In the genomic region with DNA sequence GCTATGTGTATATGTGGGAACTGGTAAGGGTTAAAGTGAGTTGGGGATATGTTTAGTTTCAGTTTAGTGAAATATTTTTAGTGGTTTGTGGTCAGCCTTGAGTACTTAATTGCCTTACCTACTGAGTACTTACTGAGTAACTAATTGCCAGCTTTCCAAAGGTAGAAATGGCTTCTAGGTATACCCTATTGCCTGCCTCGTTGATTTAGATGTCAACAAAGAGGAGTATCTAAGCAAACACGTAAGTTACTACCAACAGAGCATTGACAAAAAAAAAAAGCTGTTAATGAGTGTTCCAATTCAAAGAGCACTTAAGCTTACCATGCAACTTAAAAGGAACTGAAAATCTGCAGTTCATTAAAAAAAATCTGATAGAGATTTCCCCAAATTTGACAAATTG, we compare ENCODE assay signal across 1 cellular context.
TF ChIP-seq lines count a peak whose summit lies in the region.

No MANE protein-coding gene starts in this region.

TF ChIP-seq in GM12878, 131 proteins besides CTCF, POLR2A, EP300 and RAD21 (continued from another document and continues in another):
- TF ChIP-seq, protein P1, sequence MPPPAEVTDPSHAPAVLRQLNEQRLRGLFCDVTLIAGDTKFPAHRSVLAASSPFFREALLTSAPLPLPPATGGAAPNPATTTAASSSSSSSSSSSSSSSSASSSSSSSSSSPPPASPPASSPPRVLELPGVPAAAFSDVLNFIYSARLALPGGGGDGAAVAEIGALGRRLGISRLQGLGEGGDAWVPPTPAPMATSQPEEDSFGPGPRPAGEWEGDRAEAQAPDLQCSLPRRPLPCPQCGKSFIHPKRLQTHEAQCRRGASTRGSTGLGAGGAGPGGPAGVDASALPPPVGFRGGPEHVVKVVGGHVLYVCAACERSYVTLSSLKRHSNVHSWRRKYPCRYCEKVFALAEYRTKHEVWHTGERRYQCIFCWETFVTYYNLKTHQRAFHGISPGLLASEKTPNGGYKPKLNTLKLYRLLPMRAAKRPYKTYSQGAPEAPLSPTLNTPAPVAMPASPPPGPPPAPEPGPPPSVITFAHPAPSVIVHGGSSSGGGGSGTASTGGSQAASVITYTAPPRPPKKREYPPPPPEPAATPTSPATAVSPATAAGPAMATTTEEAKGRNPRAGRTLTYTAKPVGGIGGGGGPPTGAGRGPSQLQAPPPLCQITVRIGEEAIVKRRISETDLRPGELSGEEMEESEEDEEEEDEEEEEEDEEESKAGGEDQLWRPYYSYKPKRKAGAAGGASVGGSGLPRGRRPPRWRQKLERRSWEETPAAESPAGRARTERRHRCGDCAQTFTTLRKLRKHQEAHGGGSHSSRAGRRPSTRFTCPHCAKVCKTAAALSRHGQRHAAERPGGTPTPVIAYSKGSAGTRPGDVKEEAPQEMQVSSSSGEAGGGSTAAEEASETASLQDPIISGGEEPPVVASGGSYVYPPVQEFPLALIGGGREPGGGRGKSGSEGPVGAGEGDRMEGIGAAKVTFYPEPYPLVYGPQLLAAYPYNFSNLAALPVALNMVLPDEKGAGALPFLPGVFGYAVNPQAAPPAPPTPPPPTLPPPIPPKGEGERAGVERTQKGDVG (CRISPR knock-in tag; IDR thresholded peaks at IDR 0.05) = no peak
- TF ChIP-seq MTA2 (IDR thresholded peaks at IDR 0.05; ENCODE audit: low read depth) = peak; percentile 100
- no peak; the same call in 1 of the 2 replicates for TF ChIP-seq RB1 (IDR thresholded peaks at IDR 0.05; ENCODE audit: borderline replicate concordance)
- TF ChIP-seq, protein P2, sequence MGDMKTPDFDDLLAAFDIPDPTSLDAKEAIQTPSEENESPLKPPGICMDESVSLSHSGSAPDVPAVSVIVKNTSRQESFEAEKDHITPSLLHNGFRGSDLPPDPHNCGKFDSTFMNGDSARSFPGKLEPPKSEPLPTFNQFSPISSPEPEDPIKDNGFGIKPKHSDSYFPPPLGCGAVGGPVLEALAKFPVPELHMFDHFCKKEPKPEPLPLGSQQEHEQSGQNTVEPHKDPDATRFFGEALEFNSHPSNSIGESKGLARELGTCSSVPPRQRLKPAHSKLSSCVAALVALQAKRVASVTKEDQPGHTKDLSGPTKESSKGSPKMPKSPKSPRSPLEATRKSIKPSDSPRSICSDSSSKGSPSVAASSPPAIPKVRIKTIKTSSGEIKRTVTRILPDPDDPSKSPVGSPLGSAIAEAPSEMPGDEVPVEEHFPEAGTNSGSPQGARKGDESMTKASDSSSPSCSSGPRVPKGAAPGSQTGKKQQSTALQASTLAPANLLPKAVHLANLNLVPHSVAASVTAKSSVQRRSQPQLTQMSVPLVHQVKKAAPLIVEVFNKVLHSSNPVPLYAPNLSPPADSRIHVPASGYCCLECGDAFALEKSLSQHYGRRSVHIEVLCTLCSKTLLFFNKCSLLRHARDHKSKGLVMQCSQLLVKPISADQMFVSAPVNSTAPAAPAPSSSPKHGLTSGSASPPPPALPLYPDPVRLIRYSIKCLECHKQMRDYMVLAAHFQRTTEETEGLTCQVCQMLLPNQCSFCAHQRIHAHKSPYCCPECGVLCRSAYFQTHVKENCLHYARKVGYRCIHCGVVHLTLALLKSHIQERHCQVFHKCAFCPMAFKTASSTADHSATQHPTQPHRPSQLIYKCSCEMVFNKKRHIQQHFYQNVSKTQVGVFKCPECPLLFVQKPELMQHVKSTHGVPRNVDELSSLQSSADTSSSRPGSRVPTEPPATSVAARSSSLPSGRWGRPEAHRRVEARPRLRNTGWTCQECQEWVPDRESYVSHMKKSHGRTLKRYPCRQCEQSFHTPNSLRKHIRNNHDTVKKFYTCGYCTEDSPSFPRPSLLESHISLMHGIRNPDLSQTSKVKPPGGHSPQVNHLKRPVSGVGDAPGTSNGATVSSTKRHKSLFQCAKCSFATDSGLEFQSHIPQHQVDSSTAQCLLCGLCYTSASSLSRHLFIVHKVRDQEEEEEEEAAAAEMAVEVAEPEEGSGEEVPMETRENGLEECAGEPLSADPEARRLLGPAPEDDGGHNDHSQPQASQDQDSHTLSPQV (IDR thresholded peaks at IDR 0.05) = no peak
- TF ChIP-seq RAD51 (IDR thresholded peaks at IDR 0.05) = 0 out of 2 replicates have a peak, but pooled peaks have one; percentile 40
- TF ChIP-seq, protein P3, sequence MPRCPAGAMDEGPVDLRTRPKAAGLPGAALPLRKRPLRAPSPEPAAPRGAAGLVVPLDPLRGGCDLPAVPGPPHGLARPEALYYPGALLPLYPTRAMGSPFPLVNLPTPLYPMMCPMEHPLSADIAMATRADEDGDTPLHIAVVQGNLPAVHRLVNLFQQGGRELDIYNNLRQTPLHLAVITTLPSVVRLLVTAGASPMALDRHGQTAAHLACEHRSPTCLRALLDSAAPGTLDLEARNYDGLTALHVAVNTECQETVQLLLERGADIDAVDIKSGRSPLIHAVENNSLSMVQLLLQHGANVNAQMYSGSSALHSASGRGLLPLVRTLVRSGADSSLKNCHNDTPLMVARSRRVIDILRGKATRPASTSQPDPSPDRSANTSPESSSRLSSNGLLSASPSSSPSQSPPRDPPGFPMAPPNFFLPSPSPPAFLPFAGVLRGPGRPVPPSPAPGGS (IDR thresholded peaks at IDR 0.05; ENCODE audit: borderline replicate concordance, insufficient read depth, low read depth, low read length, poor library complexity, severe bottlenecking) = no peak
- TF ChIP-seq ZNF217 (IDR thresholded peaks at IDR 0.05) = peak; percentile 98
- peak; percentile 83 for TF ChIP-seq MEF2B (IDR thresholded peaks at IDR 0.05; ENCODE audit: partially characterized antibody, poor library complexity, severe bottlenecking)
- peak; percentile 96 to 97 for TF ChIP-seq IKZF2 (IDR thresholded peaks at IDR 0.05)
- TF ChIP-seq RCOR1 (conservative IDR thresholded peaks at IDR 0.05; ENCODE audit: low read depth, low read length) = 0 out of 2 replicates have a peak, but pooled peaks have one; percentile 88
- peak; percentile 40; the same call in 1 of the 2 replicates for TF ChIP-seq MXI1 (IDR thresholded peaks at IDR 0.05; ENCODE audit: low read depth, low read length)
- TF ChIP-seq ATF7 (IDR thresholded peaks at IDR 0.05; ENCODE audit: low read depth) = peak; percentile 88
- peak; percentile 97 for TF ChIP-seq ZNF384 (IDR thresholded peaks at IDR 0.05; ENCODE audit: borderline replicate concordance, low read depth, low read length)
- no peak for TF ChIP-seq SRF (IDR thresholded peaks at IDR 0.05; ENCODE audit: low read depth in 2 of 2, low read length in 2 of 2)
- TF ChIP-seq, protein P4, sequence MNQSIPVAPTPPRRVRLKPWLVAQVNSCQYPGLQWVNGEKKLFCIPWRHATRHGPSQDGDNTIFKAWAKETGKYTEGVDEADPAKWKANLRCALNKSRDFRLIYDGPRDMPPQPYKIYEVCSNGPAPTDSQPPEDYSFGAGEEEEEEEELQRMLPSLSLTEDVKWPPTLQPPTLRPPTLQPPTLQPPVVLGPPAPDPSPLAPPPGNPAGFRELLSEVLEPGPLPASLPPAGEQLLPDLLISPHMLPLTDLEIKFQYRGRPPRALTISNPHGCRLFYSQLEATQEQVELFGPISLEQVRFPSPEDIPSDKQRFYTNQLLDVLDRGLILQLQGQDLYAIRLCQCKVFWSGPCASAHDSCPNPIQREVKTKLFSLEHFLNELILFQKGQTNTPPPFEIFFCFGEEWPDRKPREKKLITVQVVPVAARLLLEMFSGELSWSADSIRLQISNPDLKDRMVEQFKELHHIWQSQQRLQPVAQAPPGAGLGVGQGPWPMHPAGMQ (IDR thresholded peaks at IDR 0.05; ENCODE audit: borderline replicate concordance) = no peak
- TF ChIP-seq NFXL1 (IDR thresholded peaks at IDR 0.05; ENCODE audit: borderline replicate concordance) = no peak
- TF ChIP-seq, protein P5, sequence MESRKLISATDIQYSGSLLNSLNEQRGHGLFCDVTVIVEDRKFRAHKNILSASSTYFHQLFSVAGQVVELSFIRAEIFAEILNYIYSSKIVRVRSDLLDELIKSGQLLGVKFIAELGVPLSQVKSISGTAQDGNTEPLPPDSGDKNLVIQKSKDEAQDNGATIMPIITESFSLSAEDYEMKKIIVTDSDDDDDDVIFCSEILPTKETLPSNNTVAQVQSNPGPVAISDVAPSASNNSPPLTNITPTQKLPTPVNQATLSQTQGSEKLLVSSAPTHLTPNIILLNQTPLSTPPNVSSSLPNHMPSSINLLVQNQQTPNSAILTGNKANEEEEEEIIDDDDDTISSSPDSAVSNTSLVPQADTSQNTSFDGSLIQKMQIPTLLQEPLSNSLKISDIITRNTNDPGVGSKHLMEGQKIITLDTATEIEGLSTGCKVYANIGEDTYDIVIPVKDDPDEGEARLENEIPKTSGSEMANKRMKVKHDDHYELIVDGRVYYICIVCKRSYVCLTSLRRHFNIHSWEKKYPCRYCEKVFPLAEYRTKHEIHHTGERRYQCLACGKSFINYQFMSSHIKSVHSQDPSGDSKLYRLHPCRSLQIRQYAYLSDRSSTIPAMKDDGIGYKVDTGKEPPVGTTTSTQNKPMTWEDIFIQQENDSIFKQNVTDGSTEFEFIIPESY (IDR thresholded peaks at IDR 0.05) = peak; percentile 45; the same call in 1 of the 2 replicates
- TF ChIP-seq STAT3 (IDR thresholded peaks at IDR 0.05; ENCODE audit: low read depth, low read length) = peak; percentile 100
- TF ChIP-seq, protein P6, sequence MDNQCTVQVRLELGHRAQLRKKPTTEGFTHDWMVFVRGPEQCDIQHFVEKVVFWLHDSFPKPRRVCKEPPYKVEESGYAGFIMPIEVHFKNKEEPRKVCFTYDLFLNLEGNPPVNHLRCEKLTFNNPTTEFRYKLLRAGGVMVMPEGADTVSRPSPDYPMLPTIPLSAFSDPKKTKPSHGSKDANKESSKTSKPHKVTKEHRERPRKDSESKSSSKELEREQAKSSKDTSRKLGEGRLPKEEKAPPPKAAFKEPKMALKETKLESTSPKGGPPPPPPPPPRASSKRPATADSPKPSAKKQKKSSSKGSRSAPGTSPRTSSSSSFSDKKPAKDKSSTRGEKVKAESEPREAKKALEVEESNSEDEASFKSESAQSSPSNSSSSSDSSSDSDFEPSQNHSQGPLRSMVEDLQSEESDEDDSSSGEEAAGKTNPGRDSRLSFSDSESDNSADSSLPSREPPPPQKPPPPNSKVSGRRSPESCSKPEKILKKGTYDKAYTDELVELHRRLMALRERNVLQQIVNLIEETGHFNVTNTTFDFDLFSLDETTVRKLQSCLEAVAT (IDR thresholded peaks at IDR 0.05) = peak; percentile 98
- TF ChIP-seq, protein P7, sequence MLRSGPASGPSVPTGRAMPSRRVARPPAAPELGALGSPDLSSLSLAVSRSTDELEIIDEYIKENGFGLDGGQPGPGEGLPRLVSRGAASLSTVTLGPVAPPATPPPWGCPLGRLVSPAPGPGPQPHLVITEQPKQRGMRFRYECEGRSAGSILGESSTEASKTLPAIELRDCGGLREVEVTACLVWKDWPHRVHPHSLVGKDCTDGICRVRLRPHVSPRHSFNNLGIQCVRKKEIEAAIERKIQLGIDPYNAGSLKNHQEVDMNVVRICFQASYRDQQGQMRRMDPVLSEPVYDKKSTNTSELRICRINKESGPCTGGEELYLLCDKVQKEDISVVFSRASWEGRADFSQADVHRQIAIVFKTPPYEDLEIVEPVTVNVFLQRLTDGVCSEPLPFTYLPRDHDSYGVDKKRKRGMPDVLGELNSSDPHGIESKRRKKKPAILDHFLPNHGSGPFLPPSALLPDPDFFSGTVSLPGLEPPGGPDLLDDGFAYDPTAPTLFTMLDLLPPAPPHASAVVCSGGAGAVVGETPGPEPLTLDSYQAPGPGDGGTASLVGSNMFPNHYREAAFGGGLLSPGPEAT (IDR thresholded peaks at IDR 0.05; ENCODE audit: low read depth) = peak; percentile 97
- no peak for TF ChIP-seq EGR1 (IDR thresholded peaks at IDR 0.05; ENCODE audit: borderline replicate concordance in 1 of 2, low read depth in 2 of 2, low read length in 2 of 2)
- TF ChIP-seq CREM (IDR thresholded peaks at IDR 0.05; ENCODE audit: low read depth) = no peak
- TF ChIP-seq GABPA (IDR thresholded peaks at IDR 0.05; ENCODE audit: low read depth) = no peak
- TF ChIP-seq TARDBP (IDR thresholded peaks at IDR 0.05; ENCODE audit: borderline replicate concordance) = no peak
- TF ChIP-seq IRF4 (IDR thresholded peaks at IDR 0.05; ENCODE audit: low read depth, low read length) = 0 out of 2 replicates have a peak, but pooled peaks have one; percentile 38
- TF ChIP-seq SMAD1 (IDR thresholded peaks at IDR 0.05; ENCODE audit: low read depth, partially characterized antibody) = peak; percentile 95
- peak; percentile 52; the same call in 1 of the 2 replicates for TF ChIP-seq NR2F1 (conservative IDR thresholded peaks at IDR 0.05)
- TF ChIP-seq ZNF207 (IDR thresholded peaks at IDR 0.05; ENCODE audit: borderline replicate concordance) = 0 out of 2 replicates have a peak, but pooled peaks have one; percentile 17
- TF ChIP-seq, protein P8, sequence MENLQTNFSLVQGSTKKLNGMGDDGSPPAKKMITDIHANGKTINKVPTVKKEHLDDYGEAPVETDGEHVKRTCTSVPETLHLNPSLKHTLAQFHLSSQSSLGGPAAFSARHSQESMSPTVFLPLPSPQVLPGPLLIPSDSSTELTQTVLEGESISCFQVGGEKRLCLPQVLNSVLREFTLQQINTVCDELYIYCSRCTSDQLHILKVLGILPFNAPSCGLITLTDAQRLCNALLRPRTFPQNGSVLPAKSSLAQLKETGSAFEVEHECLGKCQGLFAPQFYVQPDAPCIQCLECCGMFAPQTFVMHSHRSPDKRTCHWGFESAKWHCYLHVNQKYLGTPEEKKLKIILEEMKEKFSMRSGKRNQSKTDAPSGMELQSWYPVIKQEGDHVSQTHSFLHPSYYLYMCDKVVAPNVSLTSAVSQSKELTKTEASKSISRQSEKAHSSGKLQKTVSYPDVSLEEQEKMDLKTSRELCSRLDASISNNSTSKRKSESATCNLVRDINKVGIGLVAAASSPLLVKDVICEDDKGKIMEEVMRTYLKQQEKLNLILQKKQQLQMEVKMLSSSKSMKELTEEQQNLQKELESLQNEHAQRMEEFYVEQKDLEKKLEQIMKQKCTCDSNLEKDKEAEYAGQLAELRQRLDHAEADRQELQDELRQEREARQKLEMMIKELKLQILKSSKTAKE (IDR thresholded peaks at IDR 0.05; ENCODE audit: low read depth, poor library complexity, severe bottlenecking) = peak; percentile 91
- TF ChIP-seq, protein P9, sequence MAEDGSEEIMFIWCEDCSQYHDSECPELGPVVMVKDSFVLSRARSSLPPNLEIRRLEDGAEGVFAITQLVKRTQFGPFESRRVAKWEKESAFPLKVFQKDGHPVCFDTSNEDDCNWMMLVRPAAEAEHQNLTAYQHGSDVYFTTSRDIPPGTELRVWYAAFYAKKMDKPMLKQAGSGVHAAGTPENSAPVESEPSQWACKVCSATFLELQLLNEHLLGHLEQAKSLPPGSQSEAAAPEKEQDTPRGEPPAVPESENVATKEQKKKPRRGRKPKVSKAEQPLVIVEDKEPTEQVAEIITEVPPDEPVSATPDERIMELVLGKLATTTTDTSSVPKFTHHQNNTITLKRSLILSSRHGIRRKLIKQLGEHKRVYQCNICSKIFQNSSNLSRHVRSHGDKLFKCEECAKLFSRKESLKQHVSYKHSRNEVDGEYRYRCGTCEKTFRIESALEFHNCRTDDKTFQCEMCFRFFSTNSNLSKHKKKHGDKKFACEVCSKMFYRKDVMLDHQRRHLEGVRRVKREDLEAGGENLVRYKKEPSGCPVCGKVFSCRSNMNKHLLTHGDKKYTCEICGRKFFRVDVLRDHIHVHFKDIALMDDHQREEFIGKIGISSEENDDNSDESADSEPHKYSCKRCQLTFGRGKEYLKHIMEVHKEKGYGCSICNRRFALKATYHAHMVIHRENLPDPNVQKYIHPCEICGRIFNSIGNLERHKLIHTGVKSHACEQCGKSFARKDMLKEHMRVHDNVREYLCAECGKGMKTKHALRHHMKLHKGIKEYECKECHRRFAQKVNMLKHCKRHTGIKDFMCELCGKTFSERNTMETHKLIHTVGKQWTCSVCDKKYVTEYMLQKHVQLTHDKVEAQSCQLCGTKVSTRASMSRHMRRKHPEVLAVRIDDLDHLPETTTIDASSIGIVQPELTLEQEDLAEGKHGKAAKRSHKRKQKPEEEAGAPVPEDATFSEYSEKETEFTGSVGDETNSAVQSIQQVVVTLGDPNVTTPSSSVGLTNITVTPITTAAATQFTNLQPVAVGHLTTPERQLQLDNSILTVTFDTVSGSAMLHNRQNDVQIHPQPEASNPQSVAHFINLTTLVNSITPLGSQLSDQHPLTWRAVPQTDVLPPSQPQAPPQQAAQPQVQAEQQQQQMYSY (CRISPR knock-in tag; IDR thresholded peaks at IDR 0.05) = no peak
- TF ChIP-seq CHD1 (IDR thresholded peaks at IDR 0.05; ENCODE audit: low read depth, low read length) = no peak
- TF ChIP-seq DPF2 (IDR thresholded peaks at IDR 0.05) = peak; percentile 96
- peak; percentile 75 for TF ChIP-seq KLF5 (IDR thresholded peaks at IDR 0.05; ENCODE audit: partially characterized antibody)
